8 cellular contexts compared by ENCODE assay signal in genomic region chr16:89122322-89122831, GRCh38. TPM values are rescaled to one million over a fixed set of nuclear protein-coding genes. Genes with fewer than 3 reads are reported as not detected.
DNase-seq lines count a peak whose midpoint lies in the region; ATAC-seq lines count a peak whose summit lies in the region.

No MANE protein-coding gene starts in this region.

- peaks cover 19% of the 10 kb centered on the region for H3K4me1 Mint-ChIP-seq in activated CD8-positive, alpha-beta T cell treated with anti-CD3 and anti-CD28 coated beads, Interleukin-2, amount 10 ng/mL, durations not matched to agents 7 days and 5 days (ENCODE audit: low read depth)

- H3K4me1 ChIP-seq in mucosa of rectum (ENCODE audit: control insufficient read depth in 2 of 2, insufficient read depth in 2 of 2, low read length in 2 of 2): peaks cover 9 to 13% of the 10 kb centered on the region in 2 donors

- H3K27me3 ChIP-seq in mucosa of rectum (ENCODE audit: control insufficient read depth in 2 of 2, insufficient read depth in 2 of 2, low read length in 2 of 2): no peaks in the 10 kb centered on the region

- no peak overlapping the region for H3K4me3 Mint-ChIP-seq in activated CD8-positive, alpha-beta T cell treated with anti-CD3 and anti-CD28 coated beads, Interleukin-2, amount 10 ng/mL, durations not matched to agents 7 days and 5 days

- peak overlapping the region; percentile 72 for H3K27ac Mint-ChIP-seq in activated CD8-positive, alpha-beta T cell treated with anti-CD3 and anti-CD28 coated beads, Interleukin-2, amount 10 ng/mL, durations not matched to agents 7 days and 5 days

- ATAC-seq in activated CD8-positive, alpha-beta T cell treated with anti-CD3 and anti-CD28 coated beads, Interleukin-2, amount 10 ng/mL, durations not matched to agents 7 days and 5 days: peak; percentile 50
- ATAC-seq in HG02970 (IDR thresholded peaks at IDR 0.05; ENCODE audit: low FRiP score, unreplicated experiment) (no peak), GM21723 (IDR thresholded peaks at IDR 0.05; ENCODE audit: unreplicated experiment) (no peak), HG03432 (IDR thresholded peaks at IDR 0.05; ENCODE audit: unreplicated experiment) (no peak)

- H3K36me3 Mint-ChIP-seq in activated CD8-positive, alpha-beta T cell treated with anti-CD3 and anti-CD28 coated beads, Interleukin-2, amount 10 ng/mL, durations not matched to agents 7 days and 5 days (ENCODE audit: low read depth): peaks cover 53% of the 10 kb centered on the region

- no peaks in the 10 kb centered on the region for H3K9me3 Mint-ChIP-seq in activated CD8-positive, alpha-beta T cell treated with anti-CD3 and anti-CD28 coated beads, Interleukin-2, amount 10 ng/mL, durations not matched to agents 7 days and 5 days (ENCODE audit: insufficient read depth)

- peak overlapping the region; percentile 63 to 83 for H3K27ac ChIP-seq in mucosa of rectum (ENCODE audit: low read depth in 2 of 2, low read length in 2 of 2)

- H3K27me3 Mint-ChIP-seq in activated CD8-positive, alpha-beta T cell treated with anti-CD3 and anti-CD28 coated beads, Interleukin-2, amount 10 ng/mL, durations not matched to agents 7 days and 5 days (ENCODE audit: low read depth): no peaks in the 10 kb centered on the region

- DNase-seq in DMS79 treated with DMSO at 0.1 percent for 48 hours (lab: John Stamatoyannopoulos, UW) (peak; percentile 70), NCI-H146 (lab: John Stamatoyannopoulos, UW) (peak; percentile 75), SKM-1 treated with dmso at 0.1 percent for 144 hours (lab: John Stamatoyannopoulos, UW; ENCODE audit: unreplicated experiment) (no peak)
- DNase-seq in activated CD8-positive, alpha-beta T cell treated with anti-CD3 and anti-CD28 coated beads, Interleukin-2, amount 10 ng/mL, durations not matched to agents 7 days and 5 days: peak; percentile 60

- POLR2A ChIA-PET in activated CD8-positive, alpha-beta T cell treated with anti-CD3 and anti-CD28 coated beads, Interleukin-2, amount 10 ng/mL, durations not matched to agents 7 days and 5 days (lab: Charles Lee): interaction anchor here (1.9 kb wide), 1 partner anchor 26 kb away, joined by 6 read pairs; no protein-coding TSS in a partner anchor

- H3K9ac ChIP-seq in mucosa of rectum (ENCODE audit: low read depth in 1 of 2, low read length in 2 of 2): peak overlapping the region in 1 of 2 donors; percentile 1

- H3K4me3 ChIP-seq in mucosa of rectum (ENCODE audit: low read length in 2 of 2): peak overlapping the region in 1 of 2 donors; percentile 31

- CTCF ChIA-PET in activated CD8-positive, alpha-beta T cell treated with anti-CD3 and anti-CD28 coated beads, Interleukin-2, amount 10 ng/mL, durations not matched to agents 7 days and 5 days (lab: Charles Lee): no interaction called here

- H3K36me3 ChIP-seq in mucosa of rectum (ENCODE audit: control insufficient read depth in 2 of 2, insufficient read depth in 2 of 2, low read length in 2 of 2): peaks cover 33 to 44% of the 10 kb centered on the region in 2 donors

- H3K9me3 ChIP-seq in mucosa of rectum (ENCODE audit: control insufficient read depth in 2 of 2, low read length in 2 of 2): no peaks in the 10 kb centered on the region

RNA-seq across cellular contexts. Expression of gene ACSF3, which starts 28.7 kb away (rescaled TPM):
- total RNA-seq in activated CD8-positive, alpha-beta T cell treated with anti-CD3 and anti-CD28 coated beads, Interleukin-2, amount 10 ng/mL, durations not matched to agents 7 days and 5 days: 10 to 100 TPM; 38.6 to 45.1 TPM

RNA-seq across cellular contexts. Expression of gene CDH15, which starts 49.2 kb away (rescaled TPM):
- not detected for total RNA-seq in activated CD8-positive, alpha-beta T cell treated with anti-CD3 and anti-CD28 coated beads, Interleukin-2, amount 10 ng/mL, durations not matched to agents 7 days and 5 days
